ENCODE assay signal across 19 cellular contexts in genomic region chr1:9247894-9248293, GRCh38. TPM values are rescaled to one million over a fixed set of nuclear protein-coding genes. Genes with fewer than 3 reads are reported as not detected.
DNase-seq lines count a peak whose midpoint lies in the region; ATAC-seq and TF ChIP-seq lines count a peak whose summit lies in the region.
"Had no signal": no experiment of that assay in that cellular context is flagged by ENCODE, and none has a peak within 500 bp of the region (broad histone marks: within the 10 kb centered on the region; RNA-seq: fewer than 3 reads in every experiment).

No MANE protein-coding gene starts in this region.

- H3K4me3 ChIP-seq in esophagus squamous epithelium (peak overlapping the region in 1 of 4 donors; percentile 8), stomach (no peak overlapping the region)
- H3K4me3 ChIP-seq: HAP-1, thoracic aorta had no signal

- TF ChIP-seq POLR2A in esophagus squamous epithelium (IDR thresholded peaks at IDR 0.05), result no peak
- TF ChIP-seq POLR2A in stomach (IDR thresholded peaks at IDR 0.05), result no peak

- no peaks in the 10 kb centered on the region for H3K27me3 Mint-ChIP-seq in activated T-cell treated with anti-CD3 and anti-CD28 coated beads, Interleukin-2, amount 50 U/mL, for 24 hours
- H3K27me3 Mint-ChIP-seq: activated CD4-positive, alpha-beta memory T cell treated with anti-CD3 and anti-CD28 coated beads, Interleukin-2, amount 10 ng/mL, durations not matched to agents 7 days and 5 days; CD8-positive, alpha-beta memory T cell had no signal

- no peak overlapping the region for H3K4me3 Mint-ChIP-seq in activated T-cell treated with anti-CD3 and anti-CD28 coated beads, Interleukin-2, amount 50 U/mL, for 24 hours
- H3K4me3 Mint-ChIP-seq: activated CD4-positive, alpha-beta memory T cell treated with anti-CD3 and anti-CD28 coated beads, Interleukin-2, amount 10 ng/mL, durations not matched to agents 7 days and 5 days; CD8-positive, alpha-beta memory T cell; neural crest cell; WTC11 had no signal

- DNase-seq in M059J (ENCODE audit: low read depth) (peak; percentile 35), esophagus squamous epithelium (lab: John Stamatoyannopoulos, UW) (no peak), midbrain (lab: John Stamatoyannopoulos, UW) (peak; percentile 64), stomach (no peak), NCI-H1092 (lab: John Stamatoyannopoulos, UW) (no peak)
- DNase-seq in activated T-cell treated with anti-CD3 and anti-CD28 coated beads, Interleukin-2, amount 50 U/mL, for 24 hours, result no peak
- DNase-seq: activated CD4-positive, alpha-beta memory T cell treated with anti-CD3 and anti-CD28 coated beads, Interleukin-2, amount 10 ng/mL, durations not matched to agents 7 days and 5 days; CD8-positive, alpha-beta memory T cell; foreskin melanocyte; Karpas-422; left colon; NCI-H1092 treated with DMSO at 0.1 percent for 48 hours; NCI-H2029; PC-3 had no signal

- ATAC-seq in GM21737 (IDR thresholded peaks at IDR 0.05; ENCODE audit: unreplicated experiment), result no peak
- ATAC-seq: left colon, PC-3 had no signal

- peaks cover 13% of the 10 kb centered on the region for H3K4me1 Mint-ChIP-seq in activated T-cell treated with anti-CD3 and anti-CD28 coated beads, Interleukin-2, amount 50 U/mL, for 24 hours (ENCODE audit: low read depth)

- H3K36me3 ChIP-seq in esophagus squamous epithelium, result peaks cover 6 to 50% (median 9%) of the 10 kb centered on the region in 3 donors
- peaks cover 10 to 56% (median 41%) of the 10 kb centered on the region in 4 donors for H3K36me3 ChIP-seq in stomach
- H3K36me3 ChIP-seq: HAP-1 had no signal

- H3K4me1 ChIP-seq in esophagus squamous epithelium, result peaks cover 58 to 100% (median 75%) of the 10 kb centered on the region in 3 donors
- peaks cover 67 to 100% (median 89%) of the 10 kb centered on the region in 4 donors for H3K4me1 ChIP-seq in stomach

- H3K36me3 Mint-ChIP-seq in activated T-cell treated with anti-CD3 and anti-CD28 coated beads, Interleukin-2, amount 50 U/mL, for 24 hours (ENCODE audit: low read depth), result peaks cover 15% of the 10 kb centered on the region
- H3K36me3 Mint-ChIP-seq: WTC11 had no signal

- no peak overlapping the region for H3K27ac Mint-ChIP-seq in activated T-cell treated with anti-CD3 and anti-CD28 coated beads, Interleukin-2, amount 50 U/mL, for 24 hours
- H3K27ac Mint-ChIP-seq: activated CD4-positive, alpha-beta memory T cell treated with anti-CD3 and anti-CD28 coated beads, Interleukin-2, amount 10 ng/mL, durations not matched to agents 7 days and 5 days; CD8-positive, alpha-beta memory T cell; WTC11 had no signal

- H3K27me3 ChIP-seq in esophagus squamous epithelium (no peaks in the 10 kb centered on the region), stomach (no peaks in the 10 kb centered on the region)

- H3K9me3 ChIP-seq in esophagus squamous epithelium, result no peaks in the 10 kb centered on the region
- no peaks in the 10 kb centered on the region for H3K9me3 ChIP-seq in stomach
- H3K9me3 ChIP-seq: HAP-1, thoracic aorta had no signal

- no peaks in the 10 kb centered on the region for H3K9me3 Mint-ChIP-seq in activated T-cell treated with anti-CD3 and anti-CD28 coated beads, Interleukin-2, amount 50 U/mL, for 24 hours
- H3K9me3 Mint-ChIP-seq: activated CD4-positive, alpha-beta memory T cell treated with anti-CD3 and anti-CD28 coated beads, Interleukin-2, amount 10 ng/mL, durations not matched to agents 7 days and 5 days; CD8-positive, alpha-beta memory T cell; neural crest cell; WTC11 had no signal

- peak overlapping the region; percentile 68 to 82 (median 78) for H3K27ac ChIP-seq in esophagus squamous epithelium
- peak overlapping the region in 4 of 5 donors; percentile 68 to 75 (median 72) for H3K27ac ChIP-seq in stomach
- H3K27ac ChIP-seq: thoracic aorta had no signal

- TF ChIP-seq CTCF in esophagus squamous epithelium (IDR thresholded peaks at IDR 0.05) (no peak), stomach (IDR thresholded peaks at IDR 0.05) (no peak)

- WGBS in esophagus squamous epithelium, 2 donors, result 72 to 80% methylated on average over 12 to 16 of the region's 18 CpGs
- 85 to 93% (median 87%) methylated on average over 16 to 18 of the region's 18 CpGs for WGBS in stomach, 5 donors

- intact Hi-C loops in esophagus squamous epithelium (cut with DNase I), result no loop called here
- intact Hi-C loops in stomach (cut with DNase I; ENCODE audit: low total_unique reads), result no loop called here

- no peak for TF ChIP-seq EP300 in stomach (IDR thresholded peaks at IDR 0.05)

RNA-seq across cellular contexts. Expression of gene H6PD, which starts 13.3 kb away (rescaled TPM):
- 7.7 and 15.9 TPM in 2 replicates for total RNA-seq in M059J (2014; rRNA removed; shearing (Covaris generic))
- 10 to 100 TPM; 10.6 to 35.5 (median 18.7) TPM for total RNA-seq in esophagus squamous epithelium
- 10 to 100 TPM; 17.9 to 54.3 (median 34.9) TPM for total RNA-seq in stomach
- polyA plus RNA-seq in stomach, result 1 to 10 TPM; 3.2 to 9.2 (median 7.5) TPM

RNA-seq across cellular contexts. Expression of gene SPSB1, which starts 44.8 kb away (rescaled TPM):
- total RNA-seq in M059J (2014; rRNA removed; shearing (Covaris generic)), result 9.2 and 14.3 TPM in 2 replicates
- total RNA-seq in esophagus squamous epithelium, result 10 to 100 TPM; 15.2 to 35.5 (median 25.2) TPM
- 10 to 100 TPM in 4 of 5 donors, 1 to 10 TPM in 1; 2.3 to 28.7 (median 15.1) TPM for total RNA-seq in stomach
- polyA plus RNA-seq in stomach, result 10 to 100 TPM in 2 of 3 donors, 1 to 10 TPM in 1; 9.4 to 26.3 (median 14.7) TPM

Comparison
In these comparisons a context has a peak if more than half of its experiments do, and no peak if none do; other contexts are left out.
1. DNase-seq: peak in M059J (single experiment) and midbrain (single experiment); none in esophagus squamous epithelium (single experiment), stomach (single experiment), activated T-cell treated with anti-CD3 and anti-CD28 coated beads, Interleukin-2, amount 50 U/mL, for 24 hours (single experiment) and NCI-H1092 (single experiment).